In the genomic region with DNA sequence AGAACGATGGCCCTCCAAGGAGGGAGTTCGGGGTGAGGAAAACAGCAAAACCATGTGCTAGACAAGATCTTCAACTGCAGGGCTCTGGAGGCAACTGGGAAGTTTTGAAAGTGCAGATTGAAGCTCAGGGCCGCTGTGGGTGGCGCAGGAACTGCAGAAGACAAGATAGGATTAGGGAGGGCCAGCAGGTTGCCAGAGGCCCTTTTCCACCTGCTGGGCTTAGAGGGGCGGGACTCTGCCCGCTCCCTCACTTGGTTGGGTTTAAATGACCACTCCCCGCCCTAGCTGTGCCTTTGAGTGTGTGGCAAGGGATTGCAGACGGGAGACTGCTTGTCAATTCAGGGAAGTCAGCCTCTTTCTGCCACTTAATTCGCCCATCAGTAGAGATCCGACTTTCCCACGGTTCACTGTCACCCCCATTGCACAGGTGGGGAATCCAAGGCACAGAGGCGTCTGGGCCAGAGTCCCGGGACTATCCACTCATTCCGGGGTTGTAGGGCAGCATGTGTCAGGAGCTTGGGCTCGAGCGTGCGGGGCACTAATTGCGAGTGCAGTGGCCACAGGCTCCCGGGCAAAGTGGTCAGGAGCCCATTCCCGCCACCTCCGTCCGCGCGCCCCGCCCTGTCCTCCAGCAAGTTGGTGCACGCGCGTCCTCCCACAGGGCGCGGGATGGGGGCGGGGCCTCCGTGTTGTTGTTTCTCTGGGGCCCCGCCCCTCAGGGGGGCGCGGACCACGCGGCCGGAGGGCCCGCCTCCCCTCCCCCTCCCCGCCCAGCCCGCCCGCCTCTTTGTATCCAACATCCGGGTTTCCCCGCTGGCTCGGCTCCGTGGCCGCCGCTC, we compare ENCODE assay signal across 7 cellular contexts. TPM values are rescaled to one million over a fixed set of nuclear protein-coding genes. Genes with fewer than 3 reads are reported as not detected.
A peak's percentile ranks its signal among the peaks of the same experiment; 100 is the strongest.
DNase-seq lines count a peak whose midpoint lies in the region; ATAC-seq lines count a peak whose summit lies in the region.

A gene (plus strand): TSS at position 816 of the 839 bp plus-strand sequence. CDS start 433 bp downstream, outside the sequence.

- DNase-seq in NCI-H510A treated with DMSO at 0.1 percent for 48 hours (lab: John Stamatoyannopoulos, UW) (peak; percentile 69), dedifferentiated amniotic fluid mesenchymal stem cell (ENCODE audit: extremely low spot score) (peak; percentile 52), left lobe of liver (ENCODE audit: low spot score) (peak; percentile 89)
- DNase-seq in activated CD4-positive, alpha-beta T cell treated with anti-CD3 and anti-CD28 coated beads, Interleukin-2, amount 50 U/mL, for 1 hour = peak; percentile 56
- DNase-seq in stimulated activated CD4-positive, alpha-beta T cell treated with anti-CD3 and anti-CD28 coated beads, Interleukin-1b, Interleukin-23, amount 100 ng/mL, for 48 hours = peak; percentile 66

- ATAC-seq in GM18867 (IDR thresholded peaks at IDR 0.05; ENCODE audit: unreplicated experiment) (peak; percentile 52), HG03175 (IDR thresholded peaks at IDR 0.05; ENCODE audit: unreplicated experiment) (peak; percentile 40), left lobe of liver (peak; percentile 72)

RNA-seq across cellular contexts. Expression of the gene that starts here (rescaled TPM):
- total RNA-seq in left lobe of liver = 6.7 TPM

Comparison
In these comparisons a context has a peak if more than half of its experiments do, and no peak if none do; other contexts are left out.
1. Peak in every context shown above with its lines: DNase-seq and ATAC-seq.